Comparison of ENCODE assay signal across 9 cellular contexts in the genomic region with DNA sequence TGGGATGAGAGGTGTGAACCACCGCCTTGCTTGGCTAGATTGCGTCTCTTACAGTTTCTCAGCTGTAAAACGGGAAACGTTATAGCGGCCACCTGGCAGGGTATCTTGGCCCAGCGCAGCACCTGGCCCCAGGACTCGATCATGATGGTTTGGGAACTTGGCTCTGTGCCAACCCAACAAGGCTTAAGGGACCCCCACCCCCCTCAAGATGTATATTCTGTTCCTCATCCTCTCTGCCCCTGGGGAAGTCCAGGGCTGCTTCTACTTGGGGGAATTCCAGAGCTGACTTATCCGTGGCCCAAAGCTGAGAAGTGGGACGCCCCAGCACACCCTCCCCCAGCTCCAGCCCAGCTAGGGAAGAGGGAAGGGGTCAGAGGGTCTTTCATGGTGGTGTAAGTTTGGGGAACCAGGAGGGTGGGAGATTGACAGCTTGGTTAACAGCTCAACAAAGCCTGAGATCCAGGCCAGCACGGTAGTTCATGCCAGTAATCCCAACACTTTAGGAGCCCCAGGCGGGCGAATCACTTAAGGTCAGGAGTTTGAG. TPM values are rescaled to one million over a fixed set of nuclear protein-coding genes. Genes with fewer than 3 reads are reported as not detected.
DNase-seq lines count a peak whose midpoint lies in the region; ATAC-seq and TF ChIP-seq lines count a peak whose summit lies in the region.
"Had no signal": no experiment of that assay in that cellular context is flagged by ENCODE, and none has a peak within 500 bp of the region (broad histone marks: within the 10 kb centered on the region; RNA-seq: fewer than 3 reads in every experiment).

No MANE protein-coding gene starts in this region.

- H3K4me1 Mint-ChIP-seq in activated naive CD8-positive, alpha-beta T cell treated with anti-CD3 and anti-CD28 coated beads for 36 hours, result peaks cover 27% of the 10 kb centered on the region

- peaks cover 0 to 74% (median 17%) of the 10 kb centered on the region in 12 donors for H3K4me1 ChIP-seq in heart left ventricle
- H3K4me1 ChIP-seq in lung (ENCODE audit: control insufficient read depth in 2 of 2, insufficient read depth in 2 of 2, low read length in 2 of 2), result peaks cover 0 to 8% of the 10 kb centered on the region in 2 donors
- H3K4me1 ChIP-seq in upper lobe of left lung, result peaks cover 41 to 88% (median 50%) of the 10 kb centered on the region in 4 donors

- H3K4me3 ChIP-seq in heart left ventricle (peak overlapping the region; percentile 19 to 78 (median 60)), HL-60 (replicated peaks; ENCODE audit: insufficient read depth, low read length) (peak overlapping the region; percentile 32), lung (peak overlapping the region; percentile 76), upper lobe of left lung (peak overlapping the region; percentile 54 to 74 (median 59))

- H3K36me3 Mint-ChIP-seq in activated naive CD8-positive, alpha-beta T cell treated with anti-CD3 and anti-CD28 coated beads for 36 hours, result peaks cover 18% of the 10 kb centered on the region

- H3K36me3 ChIP-seq in heart left ventricle, result peaks cover 0 to 30% (median 11%) of the 10 kb centered on the region in 9 donors
- H3K36me3 ChIP-seq in lung (ENCODE audit: control insufficient read depth in 2 of 2, insufficient read depth in 2 of 2, low read length in 2 of 2), result peaks cover 0 to 8% of the 10 kb centered on the region in 2 donors
- peaks cover 0 to 32% (median 14%) of the 10 kb centered on the region in 4 donors for H3K36me3 ChIP-seq in upper lobe of left lung
- H3K36me3 ChIP-seq: cardiac muscle cell had no signal

- intact Hi-C loops in heart left ventricle (cut with DNase I), result loop anchor here in 2 of 10 donors (5.0 kb wide), 1 partner anchor 61 kb away; a partner anchor contains a TSS
- intact Hi-C loops in left cardiac atrium (cut with DNase I), result loop anchor here in 1 of 2 donors (5.0 kb wide), 1 partner anchor 61 kb away; a partner anchor contains a TSS

- WGBS in heart left ventricle, 4 donors, result 26 to 41% (median 32%) methylated on average over 12 of the region's 12 CpGs
- WGBS in lung, 2 donors, result 15 to 23% methylated on average over 12 of the region's 12 CpGs
- WGBS in upper lobe of left lung, 2 donors, result 13 to 23% methylated on average over 5 to 12 of the region's 12 CpGs

- peak overlapping the region; percentile 92 for H3K27ac Mint-ChIP-seq in activated naive CD8-positive, alpha-beta T cell treated with anti-CD3 and anti-CD28 coated beads for 36 hours

- DNase-seq in heart left ventricle (peak in 1 of 5 donors; percentile 30), left cardiac atrium (no peak), HL-60 (ENCODE audit: low read depth in 1 of 2, low spot score in 1 of 2) (peak in 1 of 2 experiments; percentile 29), lung (ENCODE audit: low spot score) (peak; percentile 54), upper lobe of left lung (peak in 1 of 2 donors; percentile 45), ureter (ENCODE audit: low spot score) (no peak), NCI-H345 (lab: John Stamatoyannopoulos, UW) (no peak)
- DNase-seq in activated naive CD8-positive, alpha-beta T cell treated with anti-CD3 and anti-CD28 coated beads for 36 hours, result peak; percentile 40

- H3K27me3 ChIP-seq in heart left ventricle (peaks cover 0 to 23% (median 3%) of the 10 kb centered on the region in 9 donors), HL-60 (ENCODE audit: insufficient read depth, poor library complexity, severe bottlenecking) (peaks cover 2% of the 10 kb centered on the region), lung (ENCODE audit: control insufficient read depth, insufficient read depth) (no peaks in the 10 kb centered on the region), upper lobe of left lung (no peaks in the 10 kb centered on the region)

- ATAC-seq in heart left ventricle (no peak), left cardiac atrium (no peak), lung (ENCODE audit: insufficient read depth, low FRiP score) (no peak), upper lobe of left lung (ENCODE audit: low FRiP score in 2 of 2) (peak in 1 of 2 donors; percentile 1)

- H3K9me3 Mint-ChIP-seq in activated naive CD8-positive, alpha-beta T cell treated with anti-CD3 and anti-CD28 coated beads for 36 hours, result no peaks in the 10 kb centered on the region

- H3K4me3 Mint-ChIP-seq in activated naive CD8-positive, alpha-beta T cell treated with anti-CD3 and anti-CD28 coated beads for 36 hours, result peak overlapping the region; percentile 86

- TF ChIP-seq CTCF in heart left ventricle (IDR thresholded peaks at IDR 0.05), result no peak
- no peak for TF ChIP-seq CTCF in HL-60 (IDR thresholded peaks at IDR 0.05; ENCODE audit: insufficient read depth, low read length)
- no peak for TF ChIP-seq CTCF in lung (IDR thresholded peaks at IDR 0.05; ENCODE audit: control extremely low read depth, extremely low read depth)
- TF ChIP-seq CTCF in upper lobe of left lung (IDR thresholded peaks at IDR 0.05), result no peak

- H3K27ac ChIP-seq in heart left ventricle (peak overlapping the region in 11 of 12 donors; percentile 77 to 99 (median 89)), HL-60 (replicated peaks) (peak overlapping the region; percentile 59), lung (ENCODE audit: low read depth in 1 of 2, low read length in 1 of 2) (peak overlapping the region; percentile 78 to 89), upper lobe of left lung (peak overlapping the region; percentile 94 to 98 (median 98))
- H3K27ac ChIP-seq: cardiac muscle cell had no signal

- H3K27me3 Mint-ChIP-seq in activated naive CD8-positive, alpha-beta T cell treated with anti-CD3 and anti-CD28 coated beads for 36 hours, result no peaks in the 10 kb centered on the region

- TF ChIP-seq POLR2A in heart left ventricle (IDR thresholded peaks at IDR 0.05) (no peak), upper lobe of left lung (IDR thresholded peaks at IDR 0.05) (no peak)

- H3K9me3 ChIP-seq in heart left ventricle (no peaks in the 10 kb centered on the region), lung (ENCODE audit: control insufficient read depth in 2 of 2, insufficient read depth in 1 of 2, low read length in 1 of 2) (no peaks in the 10 kb centered on the region), upper lobe of left lung (no peaks in the 10 kb centered on the region)

- TF ChIP-seq EP300 in upper lobe of left lung (IDR thresholded peaks at IDR 0.05), result no peak

RNA-seq across cellular contexts. Expression of a gene that starts 0.7 kb away (rescaled TPM):
- 10 to 100 TPM in 5 of 9 donors, 1 to 10 TPM in 4; 6.0 to 87.6 (median 10.9) TPM for total RNA-seq in heart left ventricle
- 1 to 10 TPM; 6.1 to 9.7 TPM for polyA plus RNA-seq in heart left ventricle
- total RNA-seq in left cardiac atrium, result 10 to 100 TPM; 12.0 to 28.5 TPM
- 10 to 100 TPM; 33.2 to 33.6 TPM for total RNA-seq in activated naive CD8-positive, alpha-beta T cell treated with anti-CD3 and anti-CD28 coated beads for 36 hours
- total RNA-seq in lung, result 100 to 1,000 TPM; 179 to 191 TPM
- polyA plus RNA-seq in lung, result 100 to 1,000 TPM in 1 of 2 donors, 10 to 100 TPM in 1; 88.4 to 391 TPM
- total RNA-seq in upper lobe of left lung, result 100 to 1,000 TPM; 190 to 791 (median 356) TPM
- 20.4 TPM for total RNA-seq in ureter

RNA-seq across cellular contexts. Expression of a gene that starts 15.1 kb away (rescaled TPM):
- total RNA-seq in heart left ventricle, result 1 to 10 TPM in 2 of 9 donors, under 1 TPM in 4, not detected in 3; 0.21 to 1.2 (median 0.67) TPM
- under 1 TPM; 0.33 to 0.57 TPM for polyA plus RNA-seq in heart left ventricle
- under 1 TPM; 0.42 to 0.85 TPM for total RNA-seq in left cardiac atrium
- under 1 TPM; 0.25 to 0.38 TPM for total RNA-seq in activated naive CD8-positive, alpha-beta T cell treated with anti-CD3 and anti-CD28 coated beads for 36 hours
- 10 to 100 TPM in 1 of 2 donors, 1 to 10 TPM in 1; 8.2 to 38.8 TPM for total RNA-seq in lung
- 1 to 10 TPM; 4.6 to 8.0 TPM for polyA plus RNA-seq in lung
- total RNA-seq in upper lobe of left lung, result 10 to 100 TPM in 5 of 6 donors, 1 to 10 TPM in 1; 6.3 to 24.3 (median 12.0) TPM
- 1.0 TPM for total RNA-seq in ureter

RNA-seq across cellular contexts. Expression of a gene that starts 18.1 kb away (rescaled TPM):
- total RNA-seq in heart left ventricle (under 1 TPM in 7 of 9 donors, not detected in 2; 0.19 to 0.98 (median 0.34) TPM), left cardiac atrium (under 1 TPM; 0.71 to 0.86 TPM), lung (10 to 100 TPM; 22.2 to 32.1 TPM), upper lobe of left lung (100 to 1,000 TPM in 1 of 6 donors, 10 to 100 TPM in 5; 19.5 to 102 (median 27.2) TPM), ureter (1.8 TPM)
- polyA plus RNA-seq in heart left ventricle (under 1 TPM; 0.11 to 0.35 TPM), lung (10 to 100 TPM in 1 of 2 donors, 1 to 10 TPM in 1; 4.1 to 15.0 TPM)
- 1 to 10 TPM in 1 of 2 experiments, under 1 TPM in 1; 0.95 to 1.0 TPM for total RNA-seq in activated naive CD8-positive, alpha-beta T cell treated with anti-CD3 and anti-CD28 coated beads for 36 hours

RNA-seq across cellular contexts. Expression of a gene that starts 19.6 kb away (rescaled TPM):
- 100 to 1,000 TPM in 2 of 9 donors, 10 to 100 TPM in 7; 53.7 to 110 (median 68.2) TPM for total RNA-seq in heart left ventricle
- 100 to 1,000 TPM in 1 of 2 donors, 10 to 100 TPM in 1; 37.7 to 123 TPM for polyA plus RNA-seq in heart left ventricle
- 10 to 100 TPM; 60.2 to 68.5 TPM for total RNA-seq in left cardiac atrium
- 100 to 1,000 TPM; 179 to 182 TPM for total RNA-seq in activated naive CD8-positive, alpha-beta T cell treated with anti-CD3 and anti-CD28 coated beads for 36 hours
- 10 to 100 TPM; 16.6 to 61.9 TPM for total RNA-seq in lung
- 10 to 100 TPM; 33.8 to 64.8 TPM for polyA plus RNA-seq in lung
- total RNA-seq in upper lobe of left lung, result 10 to 100 TPM; 23.0 to 70.8 (median 45.0) TPM
- total RNA-seq in ureter, result 65.3 TPM

RNA-seq across cellular contexts. Expression of a gene that starts 38.0 kb away (rescaled TPM):
- total RNA-seq in heart left ventricle, result 1 to 10 TPM in 4 of 9 donors, under 1 TPM in 5; 0.16 to 2.2 (median 0.83) TPM
- polyA plus RNA-seq in heart left ventricle, result 1 to 10 TPM; 1.1 TPM
- 1 to 10 TPM; 1.5 to 1.8 TPM for total RNA-seq in left cardiac atrium
- 1 to 10 TPM; 3.4 to 4.0 TPM for total RNA-seq in activated naive CD8-positive, alpha-beta T cell treated with anti-CD3 and anti-CD28 coated beads for 36 hours
- 1 to 10 TPM; 3.7 to 5.1 TPM for total RNA-seq in lung
- 1 to 10 TPM; 3.0 to 6.7 TPM for polyA plus RNA-seq in lung
- total RNA-seq in upper lobe of left lung, result 10 to 100 TPM in 1 of 6 donors, 1 to 10 TPM in 5; 1.8 to 21.6 (median 5.4) TPM
- total RNA-seq in ureter, result 6.3 TPM

Comparison
In these comparisons a context has a peak if more than half of its experiments do, and no peak if none do; other contexts are left out.
1. DNase-seq: peak in activated naive CD8-positive, alpha-beta T cell treated with anti-CD3 and anti-CD28 coated beads for 36 hours (single experiment) and lung (single experiment); none in left cardiac atrium (single experiment), ureter (single experiment) and NCI-H345 (single experiment).
2. Peak in every context shown above with its lines, with median percentiles within 50 percentile points of each other: H3K27ac ChIP-seq and H3K4me3 ChIP-seq.